In genomic region chr10:21092683-21093524, GRCh38 we compare ENCODE assay signal across 17 cellular contexts.
A peak's percentile ranks its signal among the peaks of the same experiment; 100 is the strongest.
DNase-seq lines count a peak whose midpoint lies in the region; ATAC-seq and TF ChIP-seq lines count a peak whose summit lies in the region.
"Had no signal": no experiment of that assay in that cellular context is flagged by ENCODE, and none has a peak within 500 bp of the region (broad histone marks: within the 10 kb centered on the region; RNA-seq: fewer than 3 reads in every experiment).

No MANE protein-coding gene starts in this region.

- H3K4me1 ChIP-seq in SK-N-SH (ENCODE audit: control insufficient read depth in 1 of 2, insufficient read depth in 2 of 2, low read depth in 1 of 2, low read length in 1 of 2) (peaks cover 0 to 7% of the 10 kb centered on the region in 2 experiments; a peak in 3 of 4 replicates), Peyer's patch (no peaks in the 10 kb centered on the region), GM23338 (ENCODE audit: insufficient read depth) (peaks cover 9% of the 10 kb centered on the region; the same call in 1 of the 2 replicates)
- H3K4me1 ChIP-seq: HAP-1 had no signal

- no peaks in the 10 kb centered on the region for H3K79me2 ChIP-seq in SK-N-SH (ENCODE audit: insufficient read depth)
- H3K79me2 ChIP-seq in GM23338 (replicated peaks; ENCODE audit: insufficient read depth) = no peaks in the 10 kb centered on the region

- WGBS in SK-N-SH (ENCODE audit: low lambda C conversion rate) = 32% methylated on average over 5 of the region's 5 CpGs

- H3K9me3 ChIP-seq in SK-N-SH (no peaks in the 10 kb centered on the region), Peyer's patch (no peaks in the 10 kb centered on the region)
- H3K9me3 ChIP-seq: BLaER1 treated with 17β-estradiol and CSF1 and Interleukin-3, amounts not matched to agents 10 nM and 100 nM; HAP-1 had no signal

- DNase-seq in LoVo (ENCODE audit: low spot score) (peak; percentile 47), SK-N-SH (no peak), fibroblast of mammary gland (ENCODE audit: low read depth) (peak; percentile 30), renal cortical epithelial cell (ENCODE audit: low read depth) (peak; percentile 4), Peyer's patch (no peak), GM23338 (ENCODE audit: low spot score) (no peak)
- no peak for DNase-seq in activated CD4-positive, alpha-beta memory T cell treated with anti-CD3 and anti-CD28 coated beads for 36 hours
- DNase-seq: DMS153, EL, KBM-7, MM.1S, NCI-H1105, NCI-H187, NCI-H774 had no signal

- H3K4me1 Mint-ChIP-seq in GM23338 = peaks cover 3% of the 10 kb centered on the region; the same call in 1 of the 3 replicates
- no peaks in the 10 kb centered on the region for H3K4me1 Mint-ChIP-seq in activated CD4-positive, alpha-beta memory T cell treated with anti-CD3 and anti-CD28 coated beads for 36 hours (ENCODE audit: low read depth)

- H3K36me3 ChIP-seq in SK-N-SH (replicated peaks in 1 of 2; ENCODE audit: control insufficient read depth in 1 of 2, insufficient read depth in 2 of 2, low read length in 1 of 2) (no peaks in the 10 kb centered on the region), Peyer's patch (no peaks in the 10 kb centered on the region), GM23338 (ENCODE audit: insufficient read depth) (no peaks in the 10 kb centered on the region)
- H3K36me3 ChIP-seq: BLaER1 treated with 17β-estradiol and CSF1 and Interleukin-3, amounts not matched to agents 10 nM and 100 nM; HAP-1 had no signal

- H4K20me1 ChIP-seq in SK-N-SH (ENCODE audit: insufficient read depth) (no peaks in the 10 kb centered on the region), GM23338 (replicated peaks; ENCODE audit: insufficient read depth) (no peaks in the 10 kb centered on the region)
- H4K20me1 ChIP-seq: BLaER1 treated with 17β-estradiol and CSF1 and Interleukin-3, amounts not matched to agents 10 nM and 100 nM had no signal

- no peak for TF ChIP-seq CTCF in SK-N-SH (IDR thresholded peaks at IDR 0.05)
- no peak for TF ChIP-seq CTCF in fibroblast of mammary gland (conservative IDR thresholded peaks at IDR 0.05; ENCODE audit: control insufficient read depth, insufficient read depth, low read depth, low read length)
- TF ChIP-seq CTCF in Peyer's patch (IDR thresholded peaks at IDR 0.05) = no peak
- no peak for TF ChIP-seq CTCF in GM23338 (conservative IDR thresholded peaks at IDR 0.05; ENCODE audit: low read depth in 2 of 2)

- H3K9me2 ChIP-seq in SK-N-SH (no peaks in the 10 kb centered on the region), GM23338 (ENCODE audit: insufficient read depth) (0 out of 2 replicates have a peak, but pooled peaks cover 5% of the 10 kb centered on the region)

- H2AFZ ChIP-seq in SK-N-SH (ENCODE audit: low read depth) (no peak overlapping the region), GM23338 (no peak overlapping the region)

- H3K9ac ChIP-seq in SK-N-SH = no peak overlapping the region
- H3K9ac ChIP-seq: BLaER1 treated with 17β-estradiol and CSF1 and Interleukin-3, amounts not matched to agents 10 nM and 100 nM had no signal

- no peaks in the 10 kb centered on the region for H3K27me3 ChIP-seq in SK-N-SH (ENCODE audit: insufficient read depth)
- no peaks in the 10 kb centered on the region for H3K27me3 ChIP-seq in Peyer's patch
- H3K27me3 ChIP-seq in GM23338 (ENCODE audit: insufficient read depth) = no peaks in the 10 kb centered on the region
- H3K27me3 ChIP-seq: BLaER1 treated with 17β-estradiol and CSF1 and Interleukin-3, amounts not matched to agents 10 nM and 100 nM had no signal

- H3K9me3 Mint-ChIP-seq in GM23338 = no peaks in the 10 kb centered on the region
- no peaks in the 10 kb centered on the region for H3K9me3 Mint-ChIP-seq in activated CD4-positive, alpha-beta memory T cell treated with anti-CD3 and anti-CD28 coated beads for 36 hours

- TF ChIP-seq EP300 in SK-N-SH (IDR thresholded peaks at IDR 0.05; ENCODE audit: borderline replicate concordance in 1 of 2, low read depth in 1 of 2, low read length in 1 of 2) = peak; percentile 37 to 53; a peak in 1 of 4 replicates

- no peak for TF ChIP-seq POLR2A in Peyer's patch (IDR thresholded peaks at IDR 0.05)

- no peak overlapping the region for H3K4me3 ChIP-seq in SK-N-SH (ENCODE audit: low read depth in 2 of 2, low read length in 1 of 2)
- H3K4me3 ChIP-seq in fibroblast of mammary gland (ENCODE audit: control insufficient read depth, low read depth, low read length) = no peak overlapping the region
- H3K4me3 ChIP-seq in Peyer's patch = no peak overlapping the region
- no peak overlapping the region for H3K4me3 ChIP-seq in GM23338
- H3K4me3 ChIP-seq: BLaER1 treated with 17β-estradiol and CSF1 and Interleukin-3, amounts not matched to agents 10 nM and 100 nM; HAP-1 had no signal

- H3K4me2 ChIP-seq in SK-N-SH (no peak overlapping the region), GM23338 (no peak overlapping the region)
- H3K4me2 ChIP-seq: BLaER1 treated with 17β-estradiol and CSF1 and Interleukin-3, amounts not matched to agents 10 nM and 100 nM had no signal

- no peaks in the 10 kb centered on the region for H3K36me3 Mint-ChIP-seq in GM23338 (ENCODE audit: low read depth)
- H3K36me3 Mint-ChIP-seq in activated CD4-positive, alpha-beta memory T cell treated with anti-CD3 and anti-CD28 coated beads for 36 hours = no peaks in the 10 kb centered on the region

- peaks cover 3% of the 10 kb centered on the region for H3K27me3 Mint-ChIP-seq in GM23338 (ENCODE audit: insufficient read depth, low read depth, poor library complexity)
- no peaks in the 10 kb centered on the region for H3K27me3 Mint-ChIP-seq in activated CD4-positive, alpha-beta memory T cell treated with anti-CD3 and anti-CD28 coated beads for 36 hours

- H3K27ac ChIP-seq in SK-N-SH (ENCODE audit: low read depth in 2 of 2, low read length in 1 of 2) = peak overlapping the region; percentile 36 to 55; a peak in 3 of 4 replicates
- H3K27ac ChIP-seq in Peyer's patch = no peak overlapping the region
- no peak overlapping the region for H3K27ac ChIP-seq in GM23338 (ENCODE audit: low read depth)
- H3K27ac ChIP-seq: BLaER1 treated with 17β-estradiol and CSF1 and Interleukin-3, amounts not matched to agents 10 nM and 100 nM had no signal

- intact Hi-C loops in activated CD4-positive, alpha-beta memory T cell treated with anti-CD3 and anti-CD28 coated beads for 36 hours (cut with micrococcal nuclease) = no loop called here

- CTCF ChIA-PET in SK-N-SH (lab: Yijun Ruan, JAX) = interaction anchor here (1.0 to 1.2 kb wide), 2 partner anchors 14 to 177 kb away, joined by 3 read pairs; no protein-coding TSS in a partner anchor
- CTCF ChIA-PET in activated CD4-positive, alpha-beta memory T cell treated with anti-CD3 and anti-CD28 coated beads for 36 hours (lab: Charles Lee) = no interaction called here

- H3K27ac Mint-ChIP-seq in GM23338 = no peak overlapping the region
- no peak overlapping the region for H3K27ac Mint-ChIP-seq in activated CD4-positive, alpha-beta memory T cell treated with anti-CD3 and anti-CD28 coated beads for 36 hours

- H3F3A ChIP-seq in SK-N-SH (replicated peaks; ENCODE audit: insufficient read depth) (peaks cover 17% of the 10 kb centered on the region), GM23338 (replicated peaks; ENCODE audit: low read depth) (no peaks in the 10 kb centered on the region)

- POLR2A ChIA-PET in SK-N-SH (lab: Yijun Ruan, JAX) = no interaction called here
- POLR2A ChIA-PET in activated CD4-positive, alpha-beta memory T cell treated with anti-CD3 and anti-CD28 coated beads for 36 hours (lab: Charles Lee) = no interaction called here

- H3K4me3 Mint-ChIP-seq in GM23338 = no peak overlapping the region
- no peak overlapping the region for H3K4me3 Mint-ChIP-seq in activated CD4-positive, alpha-beta memory T cell treated with anti-CD3 and anti-CD28 coated beads for 36 hours

- no peak for TF ChIP-seq RAD21 in SK-N-SH (IDR thresholded peaks at IDR 0.05; ENCODE audit: low read length)

- ATAC-seq in HG03045 (IDR thresholded peaks at IDR 0.05; ENCODE audit: unreplicated experiment) (no peak), GM23338 (no peak)

TF ChIP-seq in SK-N-SH, 30 proteins besides CTCF, POLR2A, EP300 and RAD21 (continues in another document):
- TF ChIP-seq MEF2A (IDR thresholded peaks at IDR 0.05; ENCODE audit: borderline replicate concordance, low read depth) = no peak
- peak; percentile 84 for TF ChIP-seq SIN3A (IDR thresholded peaks at IDR 0.05; ENCODE audit: borderline replicate concordance, low read depth, low read length)
- TF ChIP-seq MXI1 (IDR thresholded peaks at IDR 0.05; ENCODE audit: low read depth, low read length) = no peak

TF ChIP-seq in GM23338, 12 proteins besides CTCF, POLR2A, EP300 and RAD21 (continues in another document):
- TF ChIP-seq ETS1 (IDR thresholded peaks at IDR 0.05) (no peak), CREB1 (CRISPR knock-in tag; IDR thresholded peaks at IDR 0.05; ENCODE audit: low read depth) (no peak), NANOG (IDR thresholded peaks at IDR 0.05; ENCODE audit: borderline replicate concordance) (no peak), ZNF331 (CRISPR knock-in tag; IDR thresholded peaks at IDR 0.05; ENCODE audit: low read depth) (no peak), ZNF114 (CRISPR knock-in tag; IDR thresholded peaks at IDR 0.05) (no peak)

Comparison
In these comparisons a context has a peak if more than half of its experiments do, and no peak if none do; other contexts are left out.
1. DNase-seq: peak in LoVo (single experiment), fibroblast of mammary gland (single experiment) and renal cortical epithelial cell (single experiment); none in SK-N-SH (single experiment), Peyer's patch (0 of 3), GM23338 (single experiment) and activated CD4-positive, alpha-beta memory T cell treated with anti-CD3 and anti-CD28 coated beads for 36 hours (single experiment).
2. H3K27ac ChIP-seq: peak in SK-N-SH (2 of 2); none in Peyer's patch (0 of 4) and GM23338 (single experiment).